ENCODE assay signal across 20 cellular contexts in the genomic region with DNA sequence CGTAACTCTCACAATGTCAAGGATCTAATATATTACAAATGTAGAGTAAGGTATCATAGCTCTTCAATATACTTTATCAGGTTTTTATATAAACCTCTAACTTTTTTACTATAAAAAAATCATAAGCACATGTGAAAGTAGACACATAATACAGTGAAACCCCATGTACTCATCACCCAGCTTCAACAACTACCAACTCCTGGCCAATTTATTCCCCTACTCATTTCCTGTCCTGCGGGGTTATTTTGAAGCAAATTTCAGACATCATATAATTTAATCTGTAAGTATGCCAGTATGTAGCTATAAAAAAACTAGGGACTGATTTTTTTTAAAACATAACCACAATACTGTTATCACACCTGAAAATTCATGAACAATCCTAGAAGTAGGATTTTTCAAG. TPM values are rescaled to one million over a fixed set of nuclear protein-coding genes. Genes with fewer than 3 reads are reported as not detected.
A peak's percentile ranks its signal among the peaks of the same experiment; 100 is the strongest.
DNase-seq lines count a peak whose midpoint lies in the region; TF ChIP-seq lines count a peak whose summit lies in the region.
"Had no signal": no experiment of that assay in that cellular context is flagged by ENCODE, and none has a peak within 500 bp of the region (broad histone marks: within the 10 kb centered on the region; RNA-seq: fewer than 3 reads in every experiment).

No MANE protein-coding gene starts in this region.

- peaks cover 8% of the 10 kb centered on the region for H3K36me3 Mint-ChIP-seq in activated CD4-positive, alpha-beta T cell treated with anti-CD3 and anti-CD28 coated beads, Interleukin-2, amount 10 ng/mL, durations not matched to agents 24 days and 14 days (ENCODE audit: low read depth)
- H3K36me3 Mint-ChIP-seq in immature natural killer cell = no peaks in the 10 kb centered on the region

- intact Hi-C loops in activated CD4-positive, alpha-beta T cell treated with anti-CD3 and anti-CD28 coated beads, Interleukin-2, amount 10 ng/mL, durations not matched to agents 24 days and 14 days (cut with micrococcal nuclease) = no loop called here

- peaks cover 72% of the 10 kb centered on the region for H3K36me3 ChIP-seq in SK-N-MC (ENCODE audit: insufficient read depth, low read length)

- peaks cover 44% of the 10 kb centered on the region for H3K4me1 Mint-ChIP-seq in activated CD4-positive, alpha-beta T cell treated with anti-CD3 and anti-CD28 coated beads, Interleukin-2, amount 10 ng/mL, durations not matched to agents 24 days and 14 days
- peaks cover 5 to 14% of the 10 kb centered on the region in 2 donors for H3K4me1 Mint-ChIP-seq in immature natural killer cell

- H3K27ac Mint-ChIP-seq in activated CD4-positive, alpha-beta T cell treated with anti-CD3 and anti-CD28 coated beads, Interleukin-2, amount 10 ng/mL, durations not matched to agents 24 days and 14 days = peak overlapping the region; percentile 32
- H3K27ac Mint-ChIP-seq in immature natural killer cell = no peak overlapping the region

- no peaks in the 10 kb centered on the region for H3K27me3 Mint-ChIP-seq in activated CD4-positive, alpha-beta T cell treated with anti-CD3 and anti-CD28 coated beads, Interleukin-2, amount 10 ng/mL, durations not matched to agents 24 days and 14 days
- peaks cover 0 to 2% (median 0%) of the 10 kb centered on the region in 3 donors for H3K27me3 Mint-ChIP-seq in immature natural killer cell (ENCODE audit: low read depth in 3 of 3)

- no peak for TF ChIP-seq CTCF in GM12865 (IDR thresholded peaks at IDR 0.05; ENCODE audit: insufficient read depth, low read depth, low read length, missing control alignments)

- H3K9me3 ChIP-seq in SK-N-MC (ENCODE audit: low read depth, low read length) = no peaks in the 10 kb centered on the region

- no peak for DNase-seq in activated CD4-positive, alpha-beta T cell treated with anti-CD3 and anti-CD28 coated beads, Interleukin-2, amount 10 ng/mL, durations not matched to agents 24 days and 14 days
- no peak for DNase-seq in activated CD4-positive, alpha-beta T cell treated with anti-CD3 and anti-CD28 coated beads for 1 hour
- DNase-seq in GM12865 (ENCODE audit: low read depth) = peak; percentile 45
- peak; percentile 32 for DNase-seq in SK-N-MC (ENCODE audit: low read depth, low spot score)
- peak; percentile 36 to 38 for DNase-seq in lung microvascular endothelial cell (ENCODE audit: low read depth in 2 of 2)
- no peak for DNase-seq in immature natural killer cell
- DNase-seq in kidney tubule cell (ENCODE audit: low spot score) = no peak
- DNase-seq in NCI-H1694 (lab: John Stamatoyannopoulos, UW) = no peak
- DNase-seq: C1 segment of cervical spinal cord, COR-L47, DMS153, EL, GM23248, IMR-90, MV-4-11, NCI-H1436, NCI-H2081, NCI-H510A treated with DMSO at 0.1 percent for 48 hours, SHP77 treated with DMSO at 0.1 percent for 48 hours had no signal

- H3K9me3 Mint-ChIP-seq in activated CD4-positive, alpha-beta T cell treated with anti-CD3 and anti-CD28 coated beads, Interleukin-2, amount 10 ng/mL, durations not matched to agents 24 days and 14 days = peaks cover 4% of the 10 kb centered on the region
- no peaks in the 10 kb centered on the region for H3K9me3 Mint-ChIP-seq in immature natural killer cell

- H3K4me3 ChIP-seq in GM12865 (ENCODE audit: low read depth, low read length) = no peak overlapping the region
- H3K4me3 ChIP-seq in SK-N-MC = no peak overlapping the region
- H3K4me3 ChIP-seq: GM23248 had no signal

- peak overlapping the region; percentile 22; the same call in 1 of the 2 replicates for H3K27ac ChIP-seq in SK-N-MC
- H3K27ac ChIP-seq: GM23248 had no signal

- no peak overlapping the region for H3K9ac ChIP-seq in SK-N-MC (ENCODE audit: insufficient read length)
- H3K9ac ChIP-seq: GM23248 had no signal

- no peak overlapping the region for H3K4me3 Mint-ChIP-seq in activated CD4-positive, alpha-beta T cell treated with anti-CD3 and anti-CD28 coated beads, Interleukin-2, amount 10 ng/mL, durations not matched to agents 24 days and 14 days
- no peak overlapping the region for H3K4me3 Mint-ChIP-seq in immature natural killer cell

RNA-seq across cellular contexts. Expression of a gene that starts 47.7 kb away (rescaled TPM):
- 39.8 and 41.3 TPM in 2 replicates for total RNA-seq in activated CD4-positive, alpha-beta T cell treated with anti-CD3 and anti-CD28 coated beads, Interleukin-2, amount 10 ng/mL, durations not matched to agents 24 days and 14 days
- total RNA-seq in lung microvascular endothelial cell = 8.1 TPM in 2 replicates
- polyA plus RNA-seq in immature natural killer cell = 10 to 100 TPM; 10.8 to 13.6 (median 12.3) TPM

RNA-seq across cellular contexts. Expression of a gene that starts 50.4 kb away (rescaled TPM):
- total RNA-seq in activated CD4-positive, alpha-beta T cell treated with anti-CD3 and anti-CD28 coated beads, Interleukin-2, amount 10 ng/mL, durations not matched to agents 24 days and 14 days = 1.3 and 1.5 TPM in 2 replicates
- 0.20 and 0.22 TPM in 2 replicates for total RNA-seq in lung microvascular endothelial cell
- not detected for polyA plus RNA-seq in immature natural killer cell
- total RNA-seq: HT-29 had no signal

Comparison
In these comparisons a context has a peak if more than half of its experiments do, and no peak if none do; other contexts are left out.
1. DNase-seq: peak in GM12865 (single experiment), SK-N-MC (single experiment) and lung microvascular endothelial cell (2 of 2); none in activated CD4-positive, alpha-beta T cell treated with anti-CD3 and anti-CD28 coated beads, Interleukin-2, amount 10 ng/mL, durations not matched to agents 24 days and 14 days (single experiment), activated CD4-positive, alpha-beta T cell treated with anti-CD3 and anti-CD28 coated beads for 1 hour (single experiment), immature natural killer cell (0 of 3), kidney tubule cell (single experiment) and NCI-H1694 (single experiment).